Comparison of ENCODE assay signal across 23 cellular contexts in genomic region chr2:236798491-236798890, GRCh38.
"Had no signal": no experiment of that assay in that cellular context is flagged by ENCODE, and none has a peak within 500 bp of the region (broad histone marks: within the 10 kb centered on the region; RNA-seq: fewer than 3 reads in every experiment).

No MANE protein-coding gene starts in this region.

- ATAC-seq: heart left ventricle, heart right ventricle, left cardiac atrium, left colon, left lobe of liver, left lung, left ventricle myocardium superior, lower lobe of right lung, mucosa of descending colon had no signal

- H3K27me3 ChIP-seq: heart left ventricle, hepatocyte had no signal

- H3K36me3 ChIP-seq: heart left ventricle, heart right ventricle, left lung, left ventricle myocardium inferior, lower lobe of right lung had no signal

- H3K27ac ChIP-seq: heart left ventricle, heart right ventricle, hepatocyte, left lung, left ventricle myocardium inferior, lower lobe of right lung had no signal

- DNase-seq: heart left ventricle, heart right ventricle, hippocampal formation, hypothalamus, immature natural killer cell, kidney glomerular epithelial cell, left cardiac atrium, left colon, left lung, left ventricle myocardium inferior, left ventricle myocardium superior, lower lobe of right lung, mammary epithelial cell, mesenchymal stem cell, mesendoderm, midbrain, mucosa of descending colon, naive B cell had no signal

- FAIRE-seq: islet of Langerhans, keratinocyte had no signal

- H3K4me1 ChIP-seq: heart left ventricle, heart right ventricle, left lung, lower lobe of right lung had no signal

- H3K9me3 ChIP-seq: heart left ventricle, heart right ventricle, left lung, left ventricle myocardium inferior, lower lobe of right lung, mucosa of descending colon had no signal

- H3K4me3 ChIP-seq: heart left ventricle, heart right ventricle, hepatocyte, left lung, left ventricle myocardium inferior, lower lobe of right lung, lung, mucosa of descending colon had no signal
